8 cellular contexts compared by ENCODE assay signal in genomic region chr4:145179201-145179860, GRCh38. TPM values are rescaled to one million over a fixed set of nuclear protein-coding genes. Genes with fewer than 3 reads are reported as not detected.
DNase-seq lines count a peak whose midpoint lies in the region; ATAC-seq and TF ChIP-seq lines count a peak whose summit lies in the region.

No MANE protein-coding gene starts in this region.

- peak; percentile 27 for ATAC-seq in CD8-positive, alpha-beta T cell
- ATAC-seq in GM19438 (IDR thresholded peaks at IDR 0.05; ENCODE audit: low read depth, unreplicated experiment) (peak; percentile 41), HG03565 (IDR thresholded peaks at IDR 0.05; ENCODE audit: unreplicated experiment) (peak; percentile 26), T-cell (replicated peaks in 1 of 4) (peak in 3 of 4 experiments; percentile 25 to 45 (median 36)), right cardiac atrium (peak; percentile 73), aorta (ENCODE audit: low FRiP score) (peak; percentile 75)

- no peak for TF ChIP-seq CTCF in CD8-positive, alpha-beta T cell (IDR thresholded peaks at IDR 0.05)

- H3K4me3 ChIP-seq in CD8-positive, alpha-beta T cell (ENCODE audit: low read depth, low read length), result peak overlapping the region; percentile 69
- H3K4me3 ChIP-seq in right cardiac atrium (ENCODE audit: low read length), result peak overlapping the region; percentile 67
- peak overlapping the region; percentile 59 to 65 for H3K4me3 ChIP-seq in aorta (ENCODE audit: low read length in 2 of 2)

- peak; percentile 60 to 80 (median 73) for DNase-seq in CD8-positive, alpha-beta T cell
- DNase-seq in T-cell (peak in 33 of 34 experiments; percentile 49 to 75 (median 63)), amniotic stem cell (lab: John Stamatoyannopoulos, UW) (peak; percentile 7), right cardiac atrium (peak; percentile 73 to 90 (median 89)), renal cortical epithelial cell (ENCODE audit: low read depth) (peak; percentile 43), aorta (peak; percentile 81 to 93)

- no peaks in the 10 kb centered on the region for H3K27me3 ChIP-seq in CD8-positive, alpha-beta T cell (ENCODE audit: insufficient read depth, low read length)
- no peaks in the 10 kb centered on the region for H3K27me3 ChIP-seq in right cardiac atrium (ENCODE audit: control insufficient read depth, insufficient read depth)
- H3K27me3 ChIP-seq in aorta (ENCODE audit: control insufficient read depth in 1 of 2, insufficient read depth in 2 of 2, low read length in 1 of 2), result no peaks in the 10 kb centered on the region

- no peaks in the 10 kb centered on the region for H3K36me3 ChIP-seq in CD8-positive, alpha-beta T cell (ENCODE audit: insufficient read depth, low read length)
- H3K36me3 ChIP-seq in aorta (ENCODE audit: control insufficient read depth in 1 of 2, insufficient read depth in 2 of 2, low read length in 1 of 2), result no peaks in the 10 kb centered on the region

- peaks cover 9% of the 10 kb centered on the region for H3K36me3 Mint-ChIP-seq in CD8-positive, alpha-beta T cell
- H3K36me3 Mint-ChIP-seq in T-cell, result peaks cover 7% of the 10 kb centered on the region

- H3K4me1 Mint-ChIP-seq in CD8-positive, alpha-beta T cell (ENCODE audit: low read depth), result peaks cover 51% of the 10 kb centered on the region
- peaks cover 41 to 51% (median 43%) of the 10 kb centered on the region in 3 donors for H3K4me1 Mint-ChIP-seq in T-cell

- POLR2A ChIA-PET in CD8-positive, alpha-beta T cell (lab: Charles Lee), result interaction anchor here (0.8 to 4.7 kb wide), 8 partner anchors 9 to 1343 kb away, joined by 3 to 29 read pairs (median 5); partner anchors contain the start of genes ABCE1, ANAPC10 and MMAA
- POLR2A ChIA-PET in T-cell (lab: Charles Lee), result interaction anchor here in 1 of 2 donors (0.6 to 3.1 kb wide), 5 partner anchors 12 to 440 kb away, joined by 3 to 19 read pairs (median 3); partner anchors contain the start of genes ABCE1, ANAPC10 and MMAA

- peaks cover 27% of the 10 kb centered on the region for H3K4me1 ChIP-seq in CD8-positive, alpha-beta T cell (ENCODE audit: insufficient read depth, low read length)
- H3K4me1 ChIP-seq in right cardiac atrium (ENCODE audit: control insufficient read depth, insufficient read depth, low read length) (peaks cover 3% of the 10 kb centered on the region), aorta (ENCODE audit: control insufficient read depth in 1 of 2, insufficient read depth in 2 of 2, low read length in 2 of 2) (peaks cover 3 to 4% of the 10 kb centered on the region in 2 donors)

- H3K9me3 Mint-ChIP-seq in CD8-positive, alpha-beta T cell, result no peaks in the 10 kb centered on the region
- H3K9me3 Mint-ChIP-seq in T-cell, result no peaks in the 10 kb centered on the region

- H3K27me3 Mint-ChIP-seq in CD8-positive, alpha-beta T cell (ENCODE audit: low read depth), result no peaks in the 10 kb centered on the region
- no peaks in the 10 kb centered on the region for H3K27me3 Mint-ChIP-seq in T-cell

- H3K9me3 ChIP-seq in CD8-positive, alpha-beta T cell (ENCODE audit: low read length), result no peaks in the 10 kb centered on the region
- H3K9me3 ChIP-seq in right cardiac atrium (ENCODE audit: control insufficient read depth, low read length), result no peaks in the 10 kb centered on the region
- no peaks in the 10 kb centered on the region for H3K9me3 ChIP-seq in aorta (ENCODE audit: control insufficient read depth, low read length)

- H3K27ac Mint-ChIP-seq in CD8-positive, alpha-beta T cell, result peak overlapping the region; percentile 96
- peak overlapping the region; percentile 90 to 95 for H3K27ac Mint-ChIP-seq in T-cell

- H3K27ac ChIP-seq in CD8-positive, alpha-beta T cell (ENCODE audit: low read depth, low read length), result peak overlapping the region; percentile 87
- H3K27ac ChIP-seq in right cardiac atrium (ENCODE audit: low read length), result peak overlapping the region; percentile 94
- peak overlapping the region; percentile 62 to 77 for H3K27ac ChIP-seq in aorta (ENCODE audit: low read depth in 1 of 2, low read length in 2 of 2)

- intact Hi-C loops in CD8-positive, alpha-beta T cell (cut with DNase I, micrococcal nuclease), result loop anchor here (5.0 kb wide), 2 partner anchors 37 to 1992 kb away; no protein-coding TSS in a partner anchor
- intact Hi-C loops in right cardiac atrium (cut with DNase I), result no loop called here
- intact Hi-C loops in aorta (cut with DNase I), result loop anchor here in 1 of 2 donors (10.0 kb wide), 1 partner anchor 305 kb away; the partner anchor contains the start of gene SMAD1

- CTCF ChIA-PET in CD8-positive, alpha-beta T cell (lab: Charles Lee), result interaction anchor here (0.8 to 1.3 kb wide), 5 partner anchors 24 to 437 kb away, joined by 3 to 4 read pairs (median 3); partner anchors contain the start of genes ABCE1 and ANAPC10
- CTCF ChIA-PET in T-cell (lab: Charles Lee), result interaction anchor here in 1 of 2 donors (0.9 to 1.8 kb wide), 3 partner anchors 19 to 81 kb away, joined by 3 to 5 read pairs (median 3); partner anchors contain the start of genes ABCE1 and ANAPC10

- under 1% methylated on average over 36 of the region's 36 CpGs for WGBS in right cardiac atrium
- 0% methylated on average over 33 to 36 of the region's 36 CpGs for WGBS in aorta, 2 donors

- peak overlapping the region; percentile 93 for H3K4me3 Mint-ChIP-seq in CD8-positive, alpha-beta T cell
- peak overlapping the region; percentile 89 to 95 (median 93) for H3K4me3 Mint-ChIP-seq in T-cell

RNA-seq across cellular contexts. Expression of gene OTUD4, which starts 1.1 kb away (rescaled TPM):
- 10 to 100 TPM; 67.5 to 70.6 TPM for total RNA-seq in CD8-positive, alpha-beta T cell
- total RNA-seq in T-cell (10 to 100 TPM; 38.8 to 70.1 (median 49.1) TPM), right cardiac atrium (10 to 100 TPM; 27.0 to 27.6 (median 27.1) TPM), renal cortical epithelial cell (28.5 and 48.2 TPM in 2 replicates), aorta (10 to 100 TPM; 36.9 to 48.7 TPM)
- polyA plus RNA-seq in right cardiac atrium (8.8 TPM), aorta (1 to 10 TPM; 5.6 to 8.7 TPM)

Comparison
In these comparisons a context has a peak if more than half of its experiments do, and no peak if none do; other contexts are left out.
1. Peak in every context shown above with its lines: DNase-seq, ATAC-seq, H3K4me3 ChIP-seq and H3K27ac ChIP-seq.
2. DNase-seq: peak in every context shown above with its lines; median percentile 89 in right cardiac atrium; 87 in aorta; 73 in CD8-positive, alpha-beta T cell; 63 in T-cell; 43 in renal cortical epithelial cell; 7 in amniotic stem cell.
3. intact Hi-C loops: an anchor here in CD8-positive, alpha-beta T cell (5.0 kb wide); none called in right cardiac atrium.